Comparison of ENCODE assay signal across 1 cellular context in genomic region chr5:120765189-120765588, GRCh38.
TF ChIP-seq lines count a peak whose summit lies in the region.

No MANE protein-coding gene starts in this region.

TF ChIP-seq in WTC11, 78 proteins besides CTCF, POLR2A, EP300 and RAD21 (continued from another document):
- TF ChIP-seq ZSCAN18 (CRISPR knock-in tag; IDR thresholded peaks at IDR 0.05) (no peak), USF2 (CRISPR knock-in tag; IDR thresholded peaks at IDR 0.05) (no peak), PRRX2 (CRISPR knock-in tag; IDR thresholded peaks at IDR 0.05) (no peak), KAT7 (CRISPR knock-in tag; IDR thresholded peaks at IDR 0.05; ENCODE audit: borderline replicate concordance) (no peak), HMGA2 (CRISPR knock-in tag; IDR thresholded peaks at IDR 0.05) (no peak), ELF4 (CRISPR knock-in tag; IDR thresholded peaks at IDR 0.05; ENCODE audit: low read depth) (no peak), RELA (CRISPR knock-in tag; IDR thresholded peaks at IDR 0.05; ENCODE audit: borderline replicate concordance) (no peak), ERG (CRISPR knock-in tag; IDR thresholded peaks at IDR 0.05) (no peak), JAZF1 (CRISPR knock-in tag; IDR thresholded peaks at IDR 0.05) (no peak), ZNF532 (CRISPR knock-in tag; IDR thresholded peaks at IDR 0.05; ENCODE audit: borderline replicate concordance) (no peak), NR3C1 (CRISPR knock-in tag; conservative IDR thresholded peaks at IDR 0.05; ENCODE audit: low read depth) (no peak), PREB (CRISPR knock-in tag; IDR thresholded peaks at IDR 0.05; ENCODE audit: borderline replicate concordance) (no peak), ZBTB43 (CRISPR knock-in tag; IDR thresholded peaks at IDR 0.05) (no peak)
